ENCODE assay signal across 1 cellular context in genomic region chr5:173624276-173624675, GRCh38.
TF ChIP-seq lines count a peak whose summit lies in the region.

No MANE protein-coding gene starts in this region.

TF ChIP-seq in HepG2, 621 proteins besides CTCF, POLR2A, EP300 and RAD21:
- TF ChIP-seq HIC2 (CRISPR knock-in tag; IDR thresholded peaks at IDR 0.05; ENCODE audit: low read depth): 0 out of 2 replicates have a peak, but pooled peaks have one; percentile 15
- no peak for TF ChIP-seq GLI4 (CRISPR knock-in tag; IDR thresholded peaks at IDR 0.05; ENCODE audit: borderline replicate concordance)
- TF ChIP-seq MAFK (conservative IDR thresholded peaks at IDR 0.05 in 1 of 2, IDR thresholded peaks at IDR 0.05 in 1 of 2; ENCODE audit: low read length in 2 of 2): 0 out of 4 replicates have a peak, but pooled peaks of 1 of the 2 experiments have one; percentile 13
TF ChIP-seq in HepG2: peak in this region for 2.
